8 cellular contexts compared by ENCODE assay signal in the genomic region with DNA sequence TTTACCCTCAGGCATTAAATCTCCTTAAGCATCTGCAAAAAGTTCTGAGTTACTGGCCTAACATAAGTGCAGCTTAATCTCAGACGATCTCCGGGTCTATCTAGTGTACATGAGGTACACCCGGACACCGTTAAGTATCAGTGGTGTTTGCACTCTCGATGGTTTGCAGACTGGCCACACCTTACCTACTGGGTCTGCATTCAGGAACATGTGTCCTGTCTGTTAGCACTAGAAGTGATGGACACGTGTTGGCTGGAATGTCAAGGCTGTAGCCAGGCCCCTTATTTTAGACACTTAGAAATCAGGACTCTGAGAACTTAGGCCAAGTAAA. TPM values are rescaled to one million over a fixed set of nuclear protein-coding genes. Genes with fewer than 3 reads are reported as not detected.
DNase-seq lines count a peak whose midpoint lies in the region; ATAC-seq and TF ChIP-seq lines count a peak whose summit lies in the region.

No MANE protein-coding gene starts in this region.

- intact Hi-C loops in Calu3 (cut with micrococcal nuclease; ENCODE audit: unreplicated experiment): no loop called here
- intact Hi-C loops in mucosa of descending colon (cut with DNase I, micrococcal nuclease): no loop called here
- intact Hi-C loops in vagina (cut with DNase I): no loop called here

- H3K36me3 ChIP-seq in HAP-1 (replicated peaks) (no peaks in the 10 kb centered on the region), OCI-LY1 (ENCODE audit: insufficient read depth, low read length) (peaks cover 8% of the 10 kb centered on the region), mucosa of descending colon (ENCODE audit: low read depth) (no peaks in the 10 kb centered on the region), vagina (no peaks in the 10 kb centered on the region)

- no peak for TF ChIP-seq CTCF in Calu3 (IDR thresholded peaks at IDR 0.05; ENCODE audit: unreplicated experiment)
- no peak for TF ChIP-seq CTCF in OCI-LY1 (IDR thresholded peaks at IDR 0.05; ENCODE audit: low read length)
- no peak for TF ChIP-seq CTCF in coronary artery (IDR thresholded peaks at IDR 0.05)
- TF ChIP-seq CTCF in mucosa of descending colon (IDR thresholded peaks at IDR 0.05): no peak
- TF ChIP-seq CTCF in vagina (IDR thresholded peaks at IDR 0.05): no peak
- no peak for TF ChIP-seq CTCF in GM20000 (IDR thresholded peaks at IDR 0.05; ENCODE audit: extremely low read depth, missing control alignments)

- H3F3A ChIP-seq in OCI-LY1 (ENCODE audit: insufficient read depth, low read length): no peaks in the 10 kb centered on the region

- in situ Hi-C loops in HAP-1 (cut with MboI; ENCODE audit: low sequenced_read_pairs): no loop called here

- H2AFZ ChIP-seq in OCI-LY1 (ENCODE audit: low read length): peak overlapping the region; percentile 71

- H3K36me3 Mint-ChIP-seq in Calu3 (ENCODE audit: insufficient read depth, unreplicated experiment): peaks cover 19% of the 10 kb centered on the region

- peak overlapping the region; percentile 84 for H3K4me2 ChIP-seq in OCI-LY1 (ENCODE audit: low read length)

- no peak for TF ChIP-seq POLR2A in vagina (IDR thresholded peaks at IDR 0.05)

- DNase-seq in Calu3 (peak; percentile 1), HAP-1 (ENCODE audit: low spot score in 2 of 2) (no peak), coronary artery (ENCODE audit: low spot score) (no peak), mucosa of descending colon (peak in 1 of 3 donors; percentile 20), vagina (ENCODE audit: extremely low spot score in 2 of 2) (no peak), NOMO-1 (lab: John Stamatoyannopoulos, UW; ENCODE audit: unreplicated experiment in 2 of 2) (no peak), GM20000 (ENCODE audit: low spot score) (no peak)

- H4K20me1 ChIP-seq in OCI-LY1 (ENCODE audit: insufficient read depth, low read length): no peaks in the 10 kb centered on the region

- CTCF ChIA-PET in Calu3 (lab: Charles Lee): no interaction called here

- BruUV-seq in Calu3 (replicated peaks; lab: Mats Ljungman, UMichigan): no TSS peak

- H3K4me1 Mint-ChIP-seq in Calu3 (ENCODE audit: low read depth, unreplicated experiment): peaks cover 15% of the 10 kb centered on the region

- H3K79me2 ChIP-seq in OCI-LY1 (ENCODE audit: insufficient read depth, low read length): 0 out of 2 replicates have a peak, but pooled peaks cover 13% of the 10 kb centered on the region

- H3K27ac ChIP-seq in OCI-LY1 (ENCODE audit: low read depth, low read length, poor library complexity, severe bottlenecking) (peak overlapping the region; percentile 72), coronary artery (peak overlapping the region; percentile 88 to 92), vagina (peak overlapping the region; percentile 79)

- peak; percentile 43 for ATAC-seq in mucosa of descending colon

- peak overlapping the region; percentile 66 for H3K4me3 ChIP-seq in HAP-1
- peak overlapping the region; percentile 77 for H3K4me3 ChIP-seq in OCI-LY1 (ENCODE audit: low read depth, low read length, poor library complexity, severe bottlenecking)
- H3K4me3 ChIP-seq in coronary artery: peak overlapping the region; percentile 85
- H3K4me3 ChIP-seq in mucosa of descending colon: no peak overlapping the region
- H3K4me3 ChIP-seq in vagina: peak overlapping the region; percentile 61 to 73

- H3K4me3 Mint-ChIP-seq in Calu3 (ENCODE audit: low read depth, unreplicated experiment): peak overlapping the region; percentile 87

- H3K27ac Mint-ChIP-seq in Calu3 (ENCODE audit: unreplicated experiment): peak overlapping the region; percentile 81

- H3K9me3 ChIP-seq in HAP-1: no peaks in the 10 kb centered on the region
- no peaks in the 10 kb centered on the region for H3K9me3 ChIP-seq in OCI-LY1 (ENCODE audit: low read length)
- H3K9me3 ChIP-seq in mucosa of descending colon: no peaks in the 10 kb centered on the region
- H3K9me3 ChIP-seq in vagina: no peaks in the 10 kb centered on the region

- H3K9me2 ChIP-seq in OCI-LY1 (ENCODE audit: low read depth, low read length): no peaks in the 10 kb centered on the region

- peaks cover 40% of the 10 kb centered on the region for H3K4me1 ChIP-seq in HAP-1
- H3K4me1 ChIP-seq in OCI-LY1 (ENCODE audit: insufficient read depth, low read length, severe bottlenecking): peaks cover 32% of the 10 kb centered on the region
- H3K4me1 ChIP-seq in mucosa of descending colon (ENCODE audit: low read depth): peaks cover 4% of the 10 kb centered on the region
- peaks cover 16% of the 10 kb centered on the region for H3K4me1 ChIP-seq in vagina

- H3K27me3 ChIP-seq in HAP-1 (ENCODE audit: low read depth) (no peaks in the 10 kb centered on the region), OCI-LY1 (ENCODE audit: insufficient read depth, low read length) (no peaks in the 10 kb centered on the region), vagina (no peaks in the 10 kb centered on the region)

- H3K9me3 Mint-ChIP-seq in Calu3 (ENCODE audit: low read depth, unreplicated experiment): no peaks in the 10 kb centered on the region

- peak overlapping the region; percentile 78 for H3K9ac ChIP-seq in OCI-LY1 (ENCODE audit: low read length)

- no peaks in the 10 kb centered on the region for H3K27me3 Mint-ChIP-seq in Calu3 (ENCODE audit: unreplicated experiment)

RNA-seq across cellular contexts. Expression of a gene that starts 0.8 kb away (rescaled TPM):
- total RNA-seq in Calu3 (2022) (9.0 and 10.9 TPM in 2 replicates), mucosa of descending colon (10 to 100 TPM; 24.6 to 28.2 (median 27.5) TPM), vagina (14.0 TPM)
